ENCODE assay signal across 1 cellular context in the genomic region with DNA sequence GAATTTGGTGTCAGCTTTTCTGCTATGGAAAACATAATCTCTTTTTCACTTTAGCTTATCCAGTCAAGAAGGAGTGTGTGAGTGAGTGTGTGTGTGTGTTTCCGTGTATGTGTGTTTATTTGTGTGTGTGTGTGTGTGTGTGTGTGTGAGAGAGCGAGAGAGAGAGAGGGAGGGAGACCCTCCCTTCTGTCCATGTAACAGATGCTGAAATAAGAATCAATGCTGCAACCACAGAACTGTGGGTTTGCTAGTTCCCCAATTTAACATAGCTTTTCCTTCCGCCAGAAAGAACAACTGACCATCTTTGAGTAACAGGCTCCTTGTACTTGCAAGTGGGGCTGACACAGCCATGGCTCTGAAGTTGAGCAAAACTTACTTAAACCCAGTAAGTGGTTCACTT.
TF ChIP-seq lines count a peak whose summit lies in the region.

No MANE protein-coding gene starts in this region.

TF ChIP-seq in K562, 482 proteins besides CTCF, POLR2A, EP300 and RAD21:
- TF ChIP-seq, protein P1, sequence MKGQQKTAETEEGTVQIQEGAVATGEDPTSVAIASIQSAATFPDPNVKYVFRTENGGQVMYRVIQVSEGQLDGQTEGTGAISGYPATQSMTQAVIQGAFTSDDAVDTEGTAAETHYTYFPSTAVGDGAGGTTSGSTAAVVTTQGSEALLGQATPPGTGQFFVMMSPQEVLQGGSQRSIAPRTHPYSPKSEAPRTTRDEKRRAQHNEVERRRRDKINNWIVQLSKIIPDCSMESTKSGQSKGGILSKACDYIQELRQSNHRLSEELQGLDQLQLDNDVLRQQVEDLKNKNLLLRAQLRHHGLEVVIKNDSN (CRISPR knock-in tag; IDR thresholded peaks at IDR 0.05): no peak
- TF ChIP-seq, protein P2, sequence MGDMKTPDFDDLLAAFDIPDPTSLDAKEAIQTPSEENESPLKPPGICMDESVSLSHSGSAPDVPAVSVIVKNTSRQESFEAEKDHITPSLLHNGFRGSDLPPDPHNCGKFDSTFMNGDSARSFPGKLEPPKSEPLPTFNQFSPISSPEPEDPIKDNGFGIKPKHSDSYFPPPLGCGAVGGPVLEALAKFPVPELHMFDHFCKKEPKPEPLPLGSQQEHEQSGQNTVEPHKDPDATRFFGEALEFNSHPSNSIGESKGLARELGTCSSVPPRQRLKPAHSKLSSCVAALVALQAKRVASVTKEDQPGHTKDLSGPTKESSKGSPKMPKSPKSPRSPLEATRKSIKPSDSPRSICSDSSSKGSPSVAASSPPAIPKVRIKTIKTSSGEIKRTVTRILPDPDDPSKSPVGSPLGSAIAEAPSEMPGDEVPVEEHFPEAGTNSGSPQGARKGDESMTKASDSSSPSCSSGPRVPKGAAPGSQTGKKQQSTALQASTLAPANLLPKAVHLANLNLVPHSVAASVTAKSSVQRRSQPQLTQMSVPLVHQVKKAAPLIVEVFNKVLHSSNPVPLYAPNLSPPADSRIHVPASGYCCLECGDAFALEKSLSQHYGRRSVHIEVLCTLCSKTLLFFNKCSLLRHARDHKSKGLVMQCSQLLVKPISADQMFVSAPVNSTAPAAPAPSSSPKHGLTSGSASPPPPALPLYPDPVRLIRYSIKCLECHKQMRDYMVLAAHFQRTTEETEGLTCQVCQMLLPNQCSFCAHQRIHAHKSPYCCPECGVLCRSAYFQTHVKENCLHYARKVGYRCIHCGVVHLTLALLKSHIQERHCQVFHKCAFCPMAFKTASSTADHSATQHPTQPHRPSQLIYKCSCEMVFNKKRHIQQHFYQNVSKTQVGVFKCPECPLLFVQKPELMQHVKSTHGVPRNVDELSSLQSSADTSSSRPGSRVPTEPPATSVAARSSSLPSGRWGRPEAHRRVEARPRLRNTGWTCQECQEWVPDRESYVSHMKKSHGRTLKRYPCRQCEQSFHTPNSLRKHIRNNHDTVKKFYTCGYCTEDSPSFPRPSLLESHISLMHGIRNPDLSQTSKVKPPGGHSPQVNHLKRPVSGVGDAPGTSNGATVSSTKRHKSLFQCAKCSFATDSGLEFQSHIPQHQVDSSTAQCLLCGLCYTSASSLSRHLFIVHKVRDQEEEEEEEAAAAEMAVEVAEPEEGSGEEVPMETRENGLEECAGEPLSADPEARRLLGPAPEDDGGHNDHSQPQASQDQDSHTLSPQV (IDR thresholded peaks at IDR 0.05): no peak
- TF ChIP-seq ZNF124 (CRISPR knock-in tag; IDR thresholded peaks at IDR 0.05): no peak
- TF ChIP-seq CEBPB (tag; IDR thresholded peaks at IDR 0.05): no peak
- TF ChIP-seq ERF (CRISPR knock-in tag; IDR thresholded peaks at IDR 0.05): no peak
- TF ChIP-seq POLR2AphosphoS2 (IDR thresholded peaks at IDR 0.05; ENCODE audit: low read length): no peak
- peak; percentile 43; the same call in 1 of the 2 replicates for TF ChIP-seq SUPT5H (IDR thresholded peaks at IDR 0.05)
- TF ChIP-seq CBX1 (IDR thresholded peaks at IDR 0.05; ENCODE audit: low read depth): no peak
- TF ChIP-seq, protein P3, sequence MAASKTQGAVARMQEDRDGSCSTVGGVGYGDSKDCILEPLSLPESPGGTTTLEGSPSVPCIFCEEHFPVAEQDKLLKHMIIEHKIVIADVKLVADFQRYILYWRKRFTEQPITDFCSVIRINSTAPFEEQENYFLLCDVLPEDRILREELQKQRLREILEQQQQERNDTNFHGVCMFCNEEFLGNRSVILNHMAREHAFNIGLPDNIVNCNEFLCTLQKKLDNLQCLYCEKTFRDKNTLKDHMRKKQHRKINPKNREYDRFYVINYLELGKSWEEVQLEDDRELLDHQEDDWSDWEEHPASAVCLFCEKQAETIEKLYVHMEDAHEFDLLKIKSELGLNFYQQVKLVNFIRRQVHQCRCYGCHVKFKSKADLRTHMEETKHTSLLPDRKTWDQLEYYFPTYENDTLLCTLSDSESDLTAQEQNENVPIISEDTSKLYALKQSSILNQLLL (CRISPR knock-in tag; IDR thresholded peaks at IDR 0.05; ENCODE audit: borderline replicate concordance): no peak
- TF ChIP-seq, protein P4, sequence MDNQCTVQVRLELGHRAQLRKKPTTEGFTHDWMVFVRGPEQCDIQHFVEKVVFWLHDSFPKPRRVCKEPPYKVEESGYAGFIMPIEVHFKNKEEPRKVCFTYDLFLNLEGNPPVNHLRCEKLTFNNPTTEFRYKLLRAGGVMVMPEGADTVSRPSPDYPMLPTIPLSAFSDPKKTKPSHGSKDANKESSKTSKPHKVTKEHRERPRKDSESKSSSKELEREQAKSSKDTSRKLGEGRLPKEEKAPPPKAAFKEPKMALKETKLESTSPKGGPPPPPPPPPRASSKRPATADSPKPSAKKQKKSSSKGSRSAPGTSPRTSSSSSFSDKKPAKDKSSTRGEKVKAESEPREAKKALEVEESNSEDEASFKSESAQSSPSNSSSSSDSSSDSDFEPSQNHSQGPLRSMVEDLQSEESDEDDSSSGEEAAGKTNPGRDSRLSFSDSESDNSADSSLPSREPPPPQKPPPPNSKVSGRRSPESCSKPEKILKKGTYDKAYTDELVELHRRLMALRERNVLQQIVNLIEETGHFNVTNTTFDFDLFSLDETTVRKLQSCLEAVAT (IDR thresholded peaks at IDR 0.05): peak in 1 of 2 experiments; percentile 30; a peak in 1 of 4 replicates
- TF ChIP-seq, protein P5, sequence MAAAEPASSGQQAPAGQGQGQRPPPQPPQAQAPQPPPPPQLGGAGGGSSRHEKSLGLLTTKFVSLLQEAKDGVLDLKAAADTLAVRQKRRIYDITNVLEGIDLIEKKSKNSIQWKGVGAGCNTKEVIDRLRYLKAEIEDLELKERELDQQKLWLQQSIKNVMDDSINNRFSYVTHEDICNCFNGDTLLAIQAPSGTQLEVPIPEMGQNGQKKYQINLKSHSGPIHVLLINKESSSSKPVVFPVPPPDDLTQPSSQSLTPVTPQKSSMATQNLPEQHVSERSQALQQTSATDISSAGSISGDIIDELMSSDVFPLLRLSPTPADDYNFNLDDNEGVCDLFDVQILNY (CRISPR knock-in tag; IDR thresholded peaks at IDR 0.05): no peak
- TF ChIP-seq, protein P6, sequence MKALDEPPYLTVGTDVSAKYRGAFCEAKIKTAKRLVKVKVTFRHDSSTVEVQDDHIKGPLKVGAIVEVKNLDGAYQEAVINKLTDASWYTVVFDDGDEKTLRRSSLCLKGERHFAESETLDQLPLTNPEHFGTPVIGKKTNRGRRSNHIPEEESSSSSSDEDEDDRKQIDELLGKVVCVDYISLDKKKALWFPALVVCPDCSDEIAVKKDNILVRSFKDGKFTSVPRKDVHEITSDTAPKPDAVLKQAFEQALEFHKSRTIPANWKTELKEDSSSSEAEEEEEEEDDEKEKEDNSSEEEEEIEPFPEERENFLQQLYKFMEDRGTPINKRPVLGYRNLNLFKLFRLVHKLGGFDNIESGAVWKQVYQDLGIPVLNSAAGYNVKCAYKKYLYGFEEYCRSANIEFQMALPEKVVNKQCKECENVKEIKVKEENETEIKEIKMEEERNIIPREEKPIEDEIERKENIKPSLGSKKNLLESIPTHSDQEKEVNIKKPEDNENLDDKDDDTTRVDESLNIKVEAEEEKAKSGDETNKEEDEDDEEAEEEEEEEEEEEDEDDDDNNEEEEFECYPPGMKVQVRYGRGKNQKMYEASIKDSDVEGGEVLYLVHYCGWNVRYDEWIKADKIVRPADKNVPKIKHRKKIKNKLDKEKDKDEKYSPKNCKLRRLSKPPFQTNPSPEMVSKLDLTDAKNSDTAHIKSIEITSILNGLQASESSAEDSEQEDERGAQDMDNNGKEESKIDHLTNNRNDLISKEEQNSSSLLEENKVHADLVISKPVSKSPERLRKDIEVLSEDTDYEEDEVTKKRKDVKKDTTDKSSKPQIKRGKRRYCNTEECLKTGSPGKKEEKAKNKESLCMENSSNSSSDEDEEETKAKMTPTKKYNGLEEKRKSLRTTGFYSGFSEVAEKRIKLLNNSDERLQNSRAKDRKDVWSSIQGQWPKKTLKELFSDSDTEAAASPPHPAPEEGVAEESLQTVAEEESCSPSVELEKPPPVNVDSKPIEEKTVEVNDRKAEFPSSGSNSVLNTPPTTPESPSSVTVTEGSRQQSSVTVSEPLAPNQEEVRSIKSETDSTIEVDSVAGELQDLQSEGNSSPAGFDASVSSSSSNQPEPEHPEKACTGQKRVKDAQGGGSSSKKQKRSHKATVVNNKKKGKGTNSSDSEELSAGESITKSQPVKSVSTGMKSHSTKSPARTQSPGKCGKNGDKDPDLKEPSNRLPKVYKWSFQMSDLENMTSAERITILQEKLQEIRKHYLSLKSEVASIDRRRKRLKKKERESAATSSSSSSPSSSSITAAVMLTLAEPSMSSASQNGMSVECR (CRISPR knock-in tag; IDR thresholded peaks at IDR 0.05): no peak
- no peak for TF ChIP-seq CAMTA2 (CRISPR knock-in tag; conservative IDR thresholded peaks at IDR 0.05)
- no peak for TF ChIP-seq CCNT2 (IDR thresholded peaks at IDR 0.05; ENCODE audit: borderline replicate concordance, extremely low read depth, insufficient read length, low read depth, low read length)
TF ChIP-seq in K562: peak in this region for 2.
